ENCODE assay signal across 16 cellular contexts in genomic region chr14:74364271-74364880, GRCh38. TPM values are rescaled to one million over a fixed set of nuclear protein-coding genes. Genes with fewer than 3 reads are reported as not detected.
"Had no signal": no experiment of that assay in that cellular context is flagged by ENCODE, and none has a peak within 500 bp of the region (broad histone marks: within the 10 kb centered on the region; RNA-seq: fewer than 3 reads in every experiment).

No MANE protein-coding gene starts in this region.

- H3K36me3 ChIP-seq: neutrophil, transverse colon had no signal

- DNase-seq: activated CD4-positive, alpha-beta T cell treated with anti-CD3 and anti-CD28 coated beads, Interleukin-2, amount 50 U/mL, for 1 hour; activated naive CD4-positive, alpha-beta T cell treated with Interleukin-2 at 50 U/mL for 16 hours; activated T-cell treated with anti-CD3 and anti-CD28 coated beads for 4 hours; effector memory CD8-positive, alpha-beta T cell; foreskin melanocyte; stimulated activated CD4-positive, alpha-beta T cell treated with anti-CD3 and anti-CD28 coated beads, Interleukin-15, amount 100 ng/mL, for 24 hours; stimulated activated CD4-positive, alpha-beta T cell treated with anti-CD3 and anti-CD28 coated beads, Interleukin-4, amount 100 ng/mL, for 24 hours; stimulated activated naive CD4-positive, alpha-beta T cell; T-cell; T-helper 9 cell; transverse colon had no signal

- H3K9me3 ChIP-seq: neutrophil, transverse colon had no signal

- H3K4me3 ChIP-seq: transverse colon had no signal

- H3K79me2 ChIP-seq: parathyroid adenoma had no signal

- H3K4me1 ChIP-seq: transverse colon had no signal

- H3K9ac ChIP-seq: parathyroid adenoma had no signal

- ATAC-seq: activated CD4-positive, CD25-positive, alpha-beta regulatory T cell treated with anti-CD3 and anti-CD28 coated beads, Interleukin-2, amount 50 U/mL, for 24 hours; effector memory CD8-positive, alpha-beta T cell; T-cell had no signal

- H3K27ac ChIP-seq: epithelial cell of prostate, neutrophil, parathyroid adenoma, transverse colon had no signal

RNA-seq across cellular contexts. Expression of gene VRTN, which starts 16.1 kb away (rescaled TPM):
- polyA plus RNA-seq: fibroblast of lung had no signal
